In the genomic region with DNA sequence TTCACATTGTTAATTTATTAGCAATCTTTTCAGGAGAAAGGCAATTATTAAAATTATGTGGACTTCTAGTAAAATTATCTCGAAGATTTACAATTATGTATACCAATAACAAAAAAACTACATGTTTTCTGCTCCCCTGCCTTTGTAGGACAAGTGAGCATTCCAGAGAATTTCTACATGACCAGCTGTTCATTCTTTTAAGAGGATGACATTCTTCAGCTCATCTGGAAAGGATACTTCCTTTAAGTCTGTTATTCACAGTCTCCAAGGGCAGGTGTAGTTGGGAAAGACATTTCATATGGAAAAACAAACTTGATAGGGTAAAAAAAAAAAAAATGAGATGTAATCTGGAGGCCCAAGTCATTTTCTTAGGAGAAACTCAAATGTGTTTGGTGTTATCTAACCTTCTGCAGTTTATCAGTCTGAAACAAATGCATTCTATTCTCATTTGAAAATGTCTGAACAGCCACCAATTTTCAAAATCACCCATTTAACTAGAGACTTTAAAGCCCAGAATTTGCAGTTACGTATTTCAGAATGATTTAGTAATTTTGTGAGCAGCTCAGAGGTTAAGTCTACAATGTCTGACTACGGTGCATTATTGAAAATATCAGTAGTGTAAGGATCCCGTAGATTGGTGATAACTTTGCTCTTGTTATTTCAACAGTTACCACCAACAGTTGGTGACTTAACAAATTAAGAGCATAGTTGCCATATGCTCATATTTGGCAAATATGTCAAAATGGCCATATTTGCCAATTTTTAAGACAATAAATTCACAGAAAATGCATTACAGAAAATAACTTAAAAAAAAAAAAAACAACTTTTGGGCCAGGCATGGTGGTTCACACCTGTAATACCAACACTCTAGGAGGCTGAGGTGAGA, we compare ENCODE assay signal across 9 cellular contexts. TPM values are rescaled to one million over a fixed set of nuclear protein-coding genes. Genes with fewer than 3 reads are reported as not detected.
DNase-seq lines count a peak whose midpoint lies in the region; ATAC-seq and TF ChIP-seq lines count a peak whose summit lies in the region.
"Had no signal": no experiment of that assay in that cellular context is flagged by ENCODE, and none has a peak within 500 bp of the region (broad histone marks: within the 10 kb centered on the region; RNA-seq: fewer than 3 reads in every experiment).

No MANE protein-coding gene starts in this region.

- no peaks in the 10 kb centered on the region for H3K27me3 ChIP-seq in CD8-positive, alpha-beta T cell (ENCODE audit: insufficient read depth, low read length)
- H3K27me3 ChIP-seq in NT2/D1 (ENCODE audit: insufficient read depth, insufficient read length), result peaks cover 8% of the 10 kb centered on the region

- no peaks in the 10 kb centered on the region for H3K36me3 ChIP-seq in CD8-positive, alpha-beta T cell (ENCODE audit: insufficient read depth, low read length)
- H3K36me3 ChIP-seq in NT2/D1 (ENCODE audit: insufficient read depth, insufficient read length, low read length), result peaks cover 19% of the 10 kb centered on the region

- CTCF ChIA-PET in CD8-positive, alpha-beta T cell (lab: Charles Lee), result interaction anchor here (0.5 to 3.9 kb wide), 7 partner anchors 10 to 518 kb away, joined by 3 to 23 read pairs (median 4); no protein-coding TSS in a partner anchor

- ATAC-seq in CD8-positive, alpha-beta T cell, result no peak
- no peak for ATAC-seq in GM21360 (IDR thresholded peaks at IDR 0.05; ENCODE audit: unreplicated experiment)
- ATAC-seq: left ventricle myocardium superior had no signal

- H3K4me3 Mint-ChIP-seq in CD8-positive, alpha-beta T cell, result peak overlapping the region; percentile 94
- H3K4me3 Mint-ChIP-seq in endothelial cell (ENCODE audit: unreplicated experiment), result peak overlapping the region; percentile 97
- peak overlapping the region; percentile 96 for H3K4me3 Mint-ChIP-seq in neural crest cell
- peak overlapping the region in 1 of 2 donors; percentile 97 for H3K4me3 Mint-ChIP-seq in CD14-positive monocyte

- peaks cover 36% of the 10 kb centered on the region for H3K4me1 Mint-ChIP-seq in CD8-positive, alpha-beta T cell (ENCODE audit: low read depth)
- peaks cover 41% of the 10 kb centered on the region for H3K4me1 Mint-ChIP-seq in endothelial cell (ENCODE audit: unreplicated experiment)
- H3K4me1 Mint-ChIP-seq in neural crest cell, result peaks cover 54% of the 10 kb centered on the region
- H3K4me1 Mint-ChIP-seq in CD14-positive monocyte, result peaks cover 27% of the 10 kb centered on the region

- peak overlapping the region; percentile 80 for H3K27ac Mint-ChIP-seq in CD8-positive, alpha-beta T cell
- H3K27ac Mint-ChIP-seq in endothelial cell (ENCODE audit: unreplicated experiment) (peak overlapping the region; percentile 96), neural crest cell (ENCODE audit: unreplicated experiment) (peak overlapping the region; percentile 97), CD14-positive monocyte (no peak overlapping the region)

- H3K9me3 Mint-ChIP-seq in CD8-positive, alpha-beta T cell, result no peaks in the 10 kb centered on the region
- H3K9me3 Mint-ChIP-seq in endothelial cell (ENCODE audit: unreplicated experiment), result no peaks in the 10 kb centered on the region
- no peaks in the 10 kb centered on the region for H3K9me3 Mint-ChIP-seq in neural crest cell
- peaks cover 0 to 15% (median 7%) of the 10 kb centered on the region in 7 donors for H3K9me3 Mint-ChIP-seq in CD14-positive monocyte

- H3K27ac ChIP-seq in CD8-positive, alpha-beta T cell (ENCODE audit: low read depth, low read length), result no peak overlapping the region

- intact Hi-C loops in CD8-positive, alpha-beta T cell (cut with DNase I, micrococcal nuclease), result loop anchor here (5.0 to 10.0 kb wide), 6 partner anchors 101 to 551 kb away; a partner anchor contains a TSS
- intact Hi-C loops in CD14-positive monocyte (cut with micrococcal nuclease), result loop anchor here in 1 of 2 donors (10.0 kb wide), 2 partner anchors 79 to 549 kb away; a partner anchor contains a TSS

- no peak for TF ChIP-seq CTCF in CD8-positive, alpha-beta T cell (IDR thresholded peaks at IDR 0.05)
- TF ChIP-seq CTCF in endothelial cell (IDR thresholded peaks at IDR 0.05; ENCODE audit: unreplicated experiment) (no peak), neural crest cell (conservative IDR thresholded peaks at IDR 0.05) (no peak), CD14-positive monocyte (IDR thresholded peaks at IDR 0.05) (no peak)

- POLR2A ChIA-PET in CD8-positive, alpha-beta T cell (lab: Charles Lee), result interaction anchor here (3.3 kb wide), 1 partner anchor 12 kb away, joined by 51 read pairs; no protein-coding TSS in a partner anchor

- no peaks in the 10 kb centered on the region for H3K9me3 ChIP-seq in CD8-positive, alpha-beta T cell (ENCODE audit: low read length)
- H3K9me3 ChIP-seq in NT2/D1 (ENCODE audit: insufficient read depth, low read length), result no peaks in the 10 kb centered on the region

- peaks cover 2% of the 10 kb centered on the region for H3K27me3 Mint-ChIP-seq in CD8-positive, alpha-beta T cell (ENCODE audit: low read depth)
- peaks cover 13% of the 10 kb centered on the region for H3K27me3 Mint-ChIP-seq in endothelial cell (ENCODE audit: unreplicated experiment)
- peaks cover 8% of the 10 kb centered on the region for H3K27me3 Mint-ChIP-seq in neural crest cell (ENCODE audit: low read depth)
- H3K27me3 Mint-ChIP-seq in CD14-positive monocyte (ENCODE audit: low read depth in 3 of 3), result peaks cover 50 to 58% (median 57%) of the 10 kb centered on the region in 3 donors

- no peak overlapping the region for H3K4me3 ChIP-seq in CD8-positive, alpha-beta T cell (ENCODE audit: low read depth, low read length)
- H3K4me3 ChIP-seq in NT2/D1 (ENCODE audit: insufficient read length, low read depth), result peak overlapping the region; percentile 98

- peak overlapping the region; percentile 96 for H3K9ac ChIP-seq in NT2/D1 (ENCODE audit: insufficient read length, low read depth)

- H3K36me3 Mint-ChIP-seq in CD8-positive, alpha-beta T cell, result peaks cover 3% of the 10 kb centered on the region
- H3K36me3 Mint-ChIP-seq in endothelial cell (ENCODE audit: low read depth, unreplicated experiment), result peaks cover 22% of the 10 kb centered on the region
- peaks cover 7% of the 10 kb centered on the region for H3K36me3 Mint-ChIP-seq in neural crest cell (ENCODE audit: low read depth)
- peaks cover 8 to 11% of the 10 kb centered on the region in 2 donors for H3K36me3 Mint-ChIP-seq in CD14-positive monocyte

- H3K4me1 ChIP-seq in CD8-positive, alpha-beta T cell (ENCODE audit: insufficient read depth, low read length), result peaks cover 20% of the 10 kb centered on the region
- no peaks in the 10 kb centered on the region for H3K4me1 ChIP-seq in NT2/D1 (ENCODE audit: insufficient read depth, insufficient read length)

- no peak for DNase-seq in CD8-positive, alpha-beta T cell
- DNase-seq in NT2/D1 (ENCODE audit: low read depth, low spot score) (no peak), endothelial cell (ENCODE audit: low spot score) (no peak), neural crest cell (ENCODE audit: low read depth, low spot score) (no peak), CD14-positive monocyte (ENCODE audit: low spot score) (no peak), LoVo (ENCODE audit: low spot score) (no peak), C1 segment of cervical spinal cord (lab: John Stamatoyannopoulos, UW) (no peak)
- DNase-seq: left ventricle myocardium superior had no signal

RNA-seq across cellular contexts. Expression of a gene that starts 1.8 kb away (rescaled TPM):
- 1 to 10 TPM; 5.6 to 5.8 TPM for total RNA-seq in CD8-positive, alpha-beta T cell
- total RNA-seq in endothelial cell (ENCODE audit: unreplicated experiment) (50.3 TPM), neural crest cell (29.3 and 30.9 TPM in 2 replicates)
- polyA plus RNA-seq in CD14-positive monocyte, result 1 to 10 TPM; 1.1 to 1.6 TPM

RNA-seq across cellular contexts. Expression of a gene that starts 51.1 kb away (rescaled TPM):
- total RNA-seq in CD8-positive, alpha-beta T cell, result 100 to 1,000 TPM; 581 to 618 TPM
- 603 TPM for total RNA-seq in endothelial cell (ENCODE audit: unreplicated experiment)
- total RNA-seq in neural crest cell, result 1,116 and 1,117 TPM in 2 replicates
- polyA plus RNA-seq in CD14-positive monocyte, result 100 to 1,000 TPM in 1 of 2 donors, 10 to 100 TPM in 1; 98.3 to 111 TPM

Comparison
In these comparisons a context has a peak if more than half of its experiments do, and no peak if none do; other contexts are left out.
1. H3K27ac Mint-ChIP-seq: peak in CD8-positive, alpha-beta T cell (single experiment), endothelial cell (single experiment) and neural crest cell (single experiment); none in CD14-positive monocyte (0 of 7).